Comparison of ENCODE assay signal across 21 cellular contexts in the genomic region with DNA sequence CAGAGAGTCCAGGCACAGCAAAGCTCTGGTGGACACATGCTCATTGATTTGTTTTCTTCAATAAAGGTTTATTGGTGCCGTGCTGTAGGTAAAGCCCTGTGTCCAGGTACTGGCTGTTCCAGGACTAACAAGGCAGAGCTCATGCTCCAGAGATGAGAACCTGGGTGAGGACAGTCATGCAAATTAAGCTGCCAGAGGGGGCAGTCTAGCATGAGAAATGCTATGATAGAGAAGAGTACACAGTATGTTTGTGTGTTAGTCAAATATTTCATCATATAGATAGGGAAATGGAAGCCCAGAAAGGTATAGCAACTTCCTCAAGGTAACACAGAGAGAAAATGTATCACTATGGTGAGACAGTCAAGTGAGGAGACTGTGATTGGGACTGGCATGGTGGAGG. TPM values are rescaled to one million over a fixed set of nuclear protein-coding genes. Genes with fewer than 3 reads are reported as not detected.
"Had no signal": no experiment of that assay in that cellular context is flagged by ENCODE, and none has a peak within 500 bp of the region (broad histone marks: within the 10 kb centered on the region; RNA-seq: fewer than 3 reads in every experiment).

No MANE protein-coding gene starts in this region.

RNA-seq across cellular contexts. Expression of gene FAM236B, which starts 5.7 kb away (rescaled TPM):
- total RNA-seq: natural killer cell treated with Interleukin-12 subunit alpha and Interleukin-12 subunit beta and Interleukin-15 and Interleukin-18, amount 100 ng/mL, for 72 hours; neural crest cell; omental fat pad; osteocyte; pancreas; posterior vena cava; pulmonary artery endothelial cell; right atrium auricular region; sciatic nerve; smooth muscle cell; spleen; stomach; subcutaneous adipose tissue; temporal lobe; thoracic aorta; thyroid gland; tibial nerve; upper lobe of left lung; ureter; vagina had no signal
- polyA plus RNA-seq: pancreas, smooth muscle cell, spleen, stomach had no signal

RNA-seq across cellular contexts. Expression of gene DMRTC1B, which starts 11.5 kb away (rescaled TPM):
- total RNA-seq: natural killer cell treated with Interleukin-12 subunit alpha and Interleukin-12 subunit beta and Interleukin-15 and Interleukin-18, amount 100 ng/mL, for 72 hours; omental fat pad; osteocyte; posterior vena cava; pulmonary artery endothelial cell; right atrium auricular region; smooth muscle cell; stomach; subcutaneous adipose tissue; thoracic aorta; tibial nerve; vagina had no signal

RNA-seq across cellular contexts. Expression of gene FAM236D, which starts 19.9 kb away (rescaled TPM):
- total RNA-seq: natural killer cell treated with Interleukin-12 subunit alpha and Interleukin-12 subunit beta and Interleukin-15 and Interleukin-18, amount 100 ng/mL, for 72 hours; neural crest cell; omental fat pad; osteocyte; pancreas; posterior vena cava; prostate gland; pulmonary artery endothelial cell; right atrium auricular region; sciatic nerve; smooth muscle cell; spleen; stomach; subcutaneous adipose tissue; temporal lobe; thoracic aorta; thyroid gland; tibial nerve; upper lobe of left lung; ureter; vagina had no signal
- polyA plus RNA-seq: pancreas, smooth muscle cell, spleen, stomach had no signal
